ENCODE assay signal across 8 cellular contexts in the genomic region with DNA sequence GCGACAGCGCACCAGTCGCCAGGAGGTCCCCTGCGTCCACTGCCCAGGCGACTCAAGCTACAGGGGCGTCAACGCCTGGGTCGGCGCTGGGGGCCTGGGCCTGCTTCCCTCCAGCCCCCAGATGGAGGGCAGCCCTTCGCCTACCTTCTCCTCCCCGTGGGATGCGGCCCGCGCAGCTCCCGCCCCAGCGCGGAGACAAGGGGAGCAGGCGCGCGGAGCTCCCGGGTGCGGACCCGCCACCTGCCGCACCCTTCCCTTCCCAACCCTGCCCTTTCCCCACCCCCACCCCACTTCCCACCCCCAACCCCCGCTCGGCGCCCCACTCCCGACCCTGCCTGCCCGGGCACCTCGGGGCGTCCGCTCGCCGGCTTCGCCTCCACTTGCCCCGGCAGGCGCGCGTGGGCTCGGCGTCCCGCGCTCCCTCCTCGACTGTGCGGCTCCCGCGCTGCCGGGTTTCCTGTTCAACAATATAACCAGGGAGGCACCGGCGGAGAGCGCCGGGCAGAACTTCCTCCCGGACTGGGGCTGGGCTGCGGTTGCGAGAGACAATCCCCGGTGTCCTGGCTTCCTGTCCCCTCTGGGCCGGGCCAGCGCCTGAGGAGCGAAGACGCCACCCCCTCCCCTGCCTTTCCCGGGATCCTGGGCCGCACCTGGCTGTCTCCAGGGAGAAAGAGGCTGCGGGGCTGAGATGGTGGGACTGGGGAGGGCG. TPM values are rescaled to one million over a fixed set of nuclear protein-coding genes. Genes with fewer than 3 reads are reported as not detected.
DNase-seq lines count a peak whose midpoint lies in the region; ATAC-seq and TF ChIP-seq lines count a peak whose summit lies in the region.

A gene with protein sequence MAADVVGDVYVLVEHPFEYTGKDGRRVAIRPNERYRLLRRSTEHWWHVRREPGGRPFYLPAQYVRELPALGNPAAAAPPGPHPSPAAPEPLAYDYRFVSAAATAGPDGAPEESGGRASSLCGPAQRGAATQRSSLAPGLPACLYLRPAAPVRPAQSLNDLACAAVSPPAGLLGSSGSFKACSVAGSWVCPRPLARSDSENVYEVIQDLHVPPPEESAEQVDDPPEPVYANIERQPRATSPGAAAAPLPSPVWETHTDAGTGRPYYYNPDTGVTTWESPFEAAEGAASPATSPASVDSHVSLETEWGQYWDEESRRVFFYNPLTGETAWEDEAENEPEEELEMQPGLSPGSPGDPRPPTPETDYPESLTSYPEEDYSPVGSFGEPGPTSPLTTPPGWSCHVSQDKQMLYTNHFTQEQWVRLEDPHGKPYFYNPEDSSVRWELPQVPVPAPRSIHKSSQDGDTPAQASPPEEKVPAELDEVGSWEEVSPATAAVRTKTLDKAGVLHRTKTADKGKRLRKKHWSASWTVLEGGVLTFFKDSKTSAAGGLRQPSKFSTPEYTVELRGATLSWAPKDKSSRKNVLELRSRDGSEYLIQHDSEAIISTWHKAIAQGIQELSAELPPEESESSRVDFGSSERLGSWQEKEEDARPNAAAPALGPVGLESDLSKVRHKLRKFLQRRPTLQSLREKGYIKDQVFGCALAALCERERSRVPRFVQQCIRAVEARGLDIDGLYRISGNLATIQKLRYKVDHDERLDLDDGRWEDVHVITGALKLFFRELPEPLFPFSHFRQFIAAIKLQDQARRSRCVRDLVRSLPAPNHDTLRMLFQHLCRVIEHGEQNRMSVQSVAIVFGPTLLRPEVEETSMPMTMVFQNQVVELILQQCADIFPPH (minus strand): TSS at position 466 of the 709 bp plus-strand sequence. CDS start 2,591 bp downstream, outside the sequence.

- H3K4me1 ChIP-seq in Karpas-422 (ENCODE audit: low read length) (peaks cover 48% of the 10 kb centered on the region), right atrium auricular region (peaks cover 0 to 57% of the 10 kb centered on the region in 2 donors)

- H2AFZ ChIP-seq in Karpas-422 (ENCODE audit: low read length), result 0 out of 2 replicates have a peak within 1 kb of the TSS, but pooled peaks have one; percentile 45

- ATAC-seq in HG02763 (IDR thresholded peaks at IDR 0.05; ENCODE audit: unreplicated experiment), result no peak
- ATAC-seq in HG03039 (IDR thresholded peaks at IDR 0.05; ENCODE audit: unreplicated experiment), result no peak

- no peaks in the 10 kb centered on the region for H3K9me3 Mint-ChIP-seq in activated naive CD8-positive, alpha-beta T cell (ENCODE audit: low read depth)

- H3K9me2 ChIP-seq in Karpas-422 (replicated peaks; ENCODE audit: insufficient read depth, low read length), result no peaks in the 10 kb centered on the region

- H4K20me1 ChIP-seq in Karpas-422 (ENCODE audit: insufficient read depth, low read depth, low read length), result no peaks in the 10 kb centered on the region

- H3K4me3 ChIP-seq in Karpas-422 (ENCODE audit: low read length), result peak within 1 kb of the TSS; percentile 71
- H3K4me3 ChIP-seq in right atrium auricular region, result peak within 1 kb of the TSS; percentile 44 to 61

- DNase-seq in CMK (ENCODE audit: low read depth) (peak; percentile 72), Karpas-422 (peak; percentile 59), right atrium auricular region (ENCODE audit: low spot score) (peak; percentile 76), retina (peak; percentile 32), amniotic stem cell (lab: John Stamatoyannopoulos, UW) (no peak)

- H3K27me3 Mint-ChIP-seq in activated naive CD8-positive, alpha-beta T cell, result no peaks in the 10 kb centered on the region

- H3K27ac ChIP-seq in Karpas-422 (ENCODE audit: low read length), result peak within 1 kb of the TSS; percentile 70
- H3K27ac ChIP-seq in right atrium auricular region, result peak within 1 kb of the TSS; percentile 63 to 65

- H3K9me3 ChIP-seq in Karpas-422 (ENCODE audit: low read length) (no peaks in the 10 kb centered on the region), right atrium auricular region (no peaks in the 10 kb centered on the region)

- H3K36me3 Mint-ChIP-seq in activated naive CD8-positive, alpha-beta T cell, result no peaks in the 10 kb centered on the region

- peak within 1 kb of the TSS; percentile 93 for H3K4me2 ChIP-seq in Karpas-422 (ENCODE audit: low read depth, low read length, poor library complexity, severe bottlenecking)

- no peak for TF ChIP-seq CTCF in right atrium auricular region (IDR thresholded peaks at IDR 0.05)

- no peak within 1 kb of the TSS for H3K27ac Mint-ChIP-seq in activated naive CD8-positive, alpha-beta T cell

- H3K36me3 ChIP-seq in Karpas-422 (ENCODE audit: insufficient read depth, low read length), result no peaks in the 10 kb centered on the region
- H3K36me3 ChIP-seq in right atrium auricular region, result peaks cover 11% of the 10 kb centered on the region

- peak within 1 kb of the TSS; percentile 76 for H3K9ac ChIP-seq in Karpas-422 (ENCODE audit: low read length)

- peak within 1 kb of the TSS; percentile 81 for H3K4me3 Mint-ChIP-seq in activated naive CD8-positive, alpha-beta T cell

- peaks cover 18% of the 10 kb centered on the region for H3K4me1 Mint-ChIP-seq in activated naive CD8-positive, alpha-beta T cell (ENCODE audit: low read depth)

- no peaks in the 10 kb centered on the region for H3K27me3 ChIP-seq in Karpas-422 (ENCODE audit: low read length)
- H3K27me3 ChIP-seq in right atrium auricular region, result peaks cover 9 to 11% of the 10 kb centered on the region in 2 donors

- no peaks in the 10 kb centered on the region for H3K79me2 ChIP-seq in Karpas-422 (ENCODE audit: low read length)

RNA-seq across cellular contexts. Expression of the gene that starts here (rescaled TPM):
- 24.9 and 42.7 TPM in 2 replicates for total RNA-seq in Karpas-422 (2014; rRNA removed; shearing (Covaris generic); ENCODE audit: low replicate concordance)
- total RNA-seq in right atrium auricular region, result 10 to 100 TPM; 18.9 to 21.9 TPM
